In the genomic region with DNA sequence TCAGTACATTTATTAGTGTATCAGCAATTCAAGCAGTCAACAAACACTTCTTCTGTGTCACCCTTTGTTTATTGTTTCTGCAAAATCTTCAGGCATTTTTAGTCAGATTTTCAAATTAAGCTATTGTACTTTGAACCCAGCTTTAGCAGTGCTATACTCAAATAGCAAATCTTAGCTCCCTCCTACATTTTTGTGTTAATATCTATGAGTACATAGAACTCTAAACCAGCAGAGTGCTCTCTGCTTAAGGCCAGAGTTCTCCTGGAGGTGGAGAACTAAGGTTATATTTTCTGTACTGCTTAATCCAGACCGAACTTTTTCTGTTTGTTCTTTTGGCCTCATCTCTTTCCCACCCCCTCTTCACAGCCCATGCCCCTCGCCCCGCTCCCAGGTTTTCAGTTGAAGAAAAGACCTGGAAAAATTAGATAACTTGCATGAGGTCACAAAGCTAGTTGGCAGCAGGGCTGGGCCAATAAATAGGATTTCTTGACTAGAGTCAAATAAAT, we compare ENCODE assay signal across 6 cellular contexts. TPM values are rescaled to one million over a fixed set of nuclear protein-coding genes. Genes with fewer than 3 reads are reported as not detected.
"Had no signal": no experiment of that assay in that cellular context is flagged by ENCODE, and none has a peak within 500 bp of the region (broad histone marks: within the 10 kb centered on the region; RNA-seq: fewer than 3 reads in every experiment).

No MANE protein-coding gene starts in this region.

- DNase-seq: H9, HCEC 1CT, KBM-7 had no signal

- H3K36me3 Mint-ChIP-seq: IgD-negative memory B cell had no signal

- H3K27ac Mint-ChIP-seq: GM23338, H9, IgD-negative memory B cell had no signal

- H3K9me3 Mint-ChIP-seq: GM23338, H9, IgD-negative memory B cell had no signal

- H3K4me1 Mint-ChIP-seq: GM23338 had no signal

- H3K4me3 Mint-ChIP-seq: GM23338, H9, IgD-negative memory B cell had no signal

RNA-seq across cellular contexts. Expression of a gene that starts 29.2 kb away (rescaled TPM):
- total RNA-seq: HT-29 had no signal
